ENCODE assay signal across 26 cellular contexts in the genomic region with DNA sequence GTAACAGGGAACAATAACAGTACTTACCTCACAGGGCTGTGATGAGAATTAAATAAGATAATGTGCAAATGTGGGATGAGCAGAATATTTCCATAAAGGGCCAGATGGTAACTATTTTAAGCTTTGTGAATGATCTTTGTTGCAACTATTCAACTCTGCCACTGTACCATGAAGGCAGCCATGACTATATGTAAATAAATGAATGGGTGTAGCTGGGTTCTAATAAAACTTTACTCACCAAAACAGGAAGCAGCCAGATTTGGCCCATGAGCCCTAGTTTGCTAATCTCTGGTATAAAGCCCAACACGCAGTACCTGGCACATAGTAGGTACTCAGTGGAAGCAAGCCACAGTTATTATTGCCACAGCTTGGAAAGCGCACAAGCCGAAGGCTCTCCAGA.
"Had no signal": no experiment of that assay in that cellular context is flagged by ENCODE, and none has a peak within 500 bp of the region (broad histone marks: within the 10 kb centered on the region; RNA-seq: fewer than 3 reads in every experiment).

No MANE protein-coding gene starts in this region.

- ATAC-seq: natural killer cell treated with Interleukin-12 subunit alpha and Interleukin-12 subunit beta and Interleukin-15 and Interleukin-18, amount 100 ng/mL, for 72 hours; pancreas; right lobe of liver; stimulated activated effector memory CD8-positive, alpha-beta T cell treated with anti-CD3 and anti-CD28 coated beads, Interleukin-12 subunit alpha, Interleukin-12 subunit beta, amount 100 ng/mL, for 72 hours; stimulated activated naive B cell treated with anti-CD40 and anti-IgM and Interleukin-4, amounts not matched to agents 10 μg/mL and 1 μg/mL and 100 μg/mL, for 72 hours had no signal

- H3K27ac ChIP-seq: neutrophil, pancreas, prostate gland, right atrium auricular region, right lobe of liver, sigmoid colon, stomach, thoracic aorta, thyroid gland, tibial nerve, upper lobe of left lung, vagina had no signal

- DNase-seq: nephron progenitor cell; nucleus accumbens; pancreas; retina; right lobe of liver; sigmoid colon; small intestine; stimulated activated CD4-positive, alpha-beta T cell treated with anti-CD3 and anti-CD28 coated beads, Interleukin-15, amount 100 ng/mL, for 24 hours; stimulated activated CD4-positive, alpha-beta T cell treated with anti-CD3 and anti-CD28 coated beads, Interleukin-2, amount 100 ng/mL, for 24 hours; stimulated activated CD4-positive, alpha-beta T cell treated with anti-CD3 and anti-CD28 coated beads, Interleukin-2, amount 100 ng/mL, for 48 hours; stimulated activated CD4-positive, alpha-beta T cell treated with anti-CD3 and anti-CD28 coated beads, Interleukin-4, amount 100 ng/mL, for 24 hours; stimulated activated naive B cell treated with anti-CD40 and anti-IgM and Interleukin-4, amounts not matched to agents 10 μg/mL and 1 μg/mL and 100 μg/mL, for 72 hours; stimulated activated naive CD4-positive, alpha-beta T cell treated with Interleukin-2 at 50 U/mL for 16 hours; stomach; thyroid gland; trophoblast cell; upper lobe of left lung had no signal

- H3K4me3 ChIP-seq: pancreas, prostate gland, right atrium auricular region, right lobe of liver, sigmoid colon, stomach, thoracic aorta, thyroid gland, tibial nerve, upper lobe of left lung, vagina had no signal

- FAIRE-seq: pancreas, small intestine, urothelium cell line had no signal

- H3K9me3 ChIP-seq: neutrophil, pancreas, prostate gland, right atrium auricular region, right lobe of liver, sigmoid colon, stomach, thoracic aorta, thyroid gland, tibial nerve, upper lobe of left lung, vagina had no signal

- H3K27me3 ChIP-seq: neutrophil, pancreas, right atrium auricular region, right lobe of liver, sigmoid colon, stomach, thyroid gland, tibial nerve, upper lobe of left lung, vagina had no signal

- H3K36me3 ChIP-seq: neutrophil, pancreas, prostate gland, right atrium auricular region, right lobe of liver, sigmoid colon, stomach, thoracic aorta, thyroid gland, tibial nerve, upper lobe of left lung, vagina had no signal

- H3K4me1 ChIP-seq: prostate gland had no signal
